8 cellular contexts compared by ENCODE assay signal in genomic region chr6:20403080-20403765, GRCh38. TPM values are rescaled to one million over a fixed set of nuclear protein-coding genes. Genes with fewer than 3 reads are reported as not detected.
DNase-seq lines count a peak whose midpoint lies in the region; ATAC-seq, FAIRE-seq and TF ChIP-seq lines count a peak whose summit lies in the region.

No MANE protein-coding gene starts in this region.

- peaks cover 27% of the 10 kb centered on the region for H3K36me3 Mint-ChIP-seq in WTC11

- DNase-seq in A673 (ENCODE audit: low spot score) (peak; percentile 92), NCI-H2196 (lab: John Stamatoyannopoulos, UW; ENCODE audit: unreplicated experiment) (peak; percentile 88), WTC11 (ENCODE audit: low spot score) (peak; percentile 87), bronchial epithelial cell (ENCODE audit: low read depth) (peak; percentile 57), islet precursor cell (peak; percentile 97)
- DNase-seq in stimulated activated CD4-positive, alpha-beta T cell treated with anti-CD3 and anti-CD28 coated beads, Interleukin-12 subunit alpha, Interleukin-12 subunit beta, amount 100 ng/mL, for 4 hours, result peak; percentile 90

- no peak overlapping the region for H3K27ac Mint-ChIP-seq in WTC11

- POLR2A ChIA-PET in A673 (lab: Charles Lee; ENCODE audit: low non-redundant PET), result interaction anchor here (0.6 kb wide), 2 partner anchors 131 to 1094 kb away, joined by 5 to 14 read pairs; partner anchors contain the start of gene CDKAL1
- POLR2A ChIA-PET in WTC11 (lab: Charles Lee), result interaction anchor here (0.6 to 1.2 kb wide), 11 partner anchors 11 to 1190 kb away, joined by 3 to 7 read pairs (median 4); partner anchors contain the start of gene SOX4

- H3K27me3 ChIP-seq in A673 (replicated peaks; ENCODE audit: insufficient read depth, low read depth, low read length, poor library complexity) (no peaks in the 10 kb centered on the region), bronchial epithelial cell (ENCODE audit: control insufficient read depth, insufficient read depth, low read length) (no peaks in the 10 kb centered on the region)

- H3K36me3 ChIP-seq in A673 (ENCODE audit: insufficient read depth, low read length, poor library complexity, severe bottlenecking) (peaks cover 13% of the 10 kb centered on the region), bronchial epithelial cell (ENCODE audit: control insufficient read depth, insufficient read depth, low read length) (no peaks in the 10 kb centered on the region)

- H3K27ac ChIP-seq in A673 (ENCODE audit: low read depth, low read length, poor library complexity, severe bottlenecking), result peak overlapping the region; percentile 96

- no TSS peak for BruUV-seq in A673 (replicated peaks; lab: Mats Ljungman, UMichigan)

- no peaks in the 10 kb centered on the region for H3K4me1 ChIP-seq in A673 (ENCODE audit: insufficient read depth, low read length, poor library complexity, severe bottlenecking)

- intact Hi-C loops in A673 (cut with micrococcal nuclease; ENCODE audit: unreplicated experiment), result loop anchor here (1.0 to 10.0 kb wide), 2 partner anchors 125 to 352 kb away; no protein-coding TSS in a partner anchor

- H3K9me3 ChIP-seq in A673 (ENCODE audit: low read depth, low read length, poor library complexity, severe bottlenecking), result no peaks in the 10 kb centered on the region

- H3K4me3 Mint-ChIP-seq in WTC11, result peak overlapping the region; percentile 100

- no peaks in the 10 kb centered on the region for H3K9me3 Mint-ChIP-seq in WTC11

- H3K27me3 Mint-ChIP-seq in WTC11 (ENCODE audit: low read depth), result no peaks in the 10 kb centered on the region; the same call in 1 of the 2 replicates

- ATAC-seq in GM18519 (IDR thresholded peaks at IDR 0.05; ENCODE audit: low FRiP score, unreplicated experiment) (peak; percentile 39), HG03045 (IDR thresholded peaks at IDR 0.05; ENCODE audit: unreplicated experiment) (peak; percentile 45), WTC11 (peak; percentile 41)

- TF ChIP-seq CTCF in A673 (conservative IDR thresholded peaks at IDR 0.05; ENCODE audit: low read depth, low read length), result no peak
- TF ChIP-seq CTCF in WTC11 (IDR thresholded peaks at IDR 0.05), result no peak
- no peak for TF ChIP-seq CTCF in bronchial epithelial cell (IDR thresholded peaks at IDR 0.05; ENCODE audit: insufficient read depth, low read length, severe bottlenecking)

- CTCF ChIA-PET in A673 (lab: Charles Lee), result interaction anchor here (0.7 to 1.7 kb wide), 2 partner anchors 125 to 1206 kb away, joined by 3 to 5 read pairs; no protein-coding TSS in a partner anchor
- CTCF ChIA-PET in WTC11 (lab: Charles Lee), result interaction anchor here (0.6 to 0.9 kb wide), 4 partner anchors 9 to 74 kb away, joined by 3 to 6 read pairs (median 4); no protein-coding TSS in a partner anchor

- H3K4me3 ChIP-seq in A673 (ENCODE audit: low read depth, low read length, poor library complexity, severe bottlenecking), result peak overlapping the region; percentile 96
- H3K4me3 ChIP-seq in bronchial epithelial cell (ENCODE audit: low read depth, low read length), result peak overlapping the region; percentile 78

- H3K4me1 Mint-ChIP-seq in WTC11, result peaks cover 37% of the 10 kb centered on the region

- FAIRE-seq in bronchial epithelial cell (lab: Jason Lieb, UNC), result no peak

TF ChIP-seq in WTC11, 78 proteins besides CTCF, POLR2A, EP300 and RAD21 (continues in another document):
- TF ChIP-seq MAX (CRISPR knock-in tag; IDR thresholded peaks at IDR 0.05) (no peak), KAT7 (CRISPR knock-in tag; IDR thresholded peaks at IDR 0.05; ENCODE audit: borderline replicate concordance) (0 out of 2 replicates have a peak, but pooled peaks have one; percentile 36), NR3C1 (CRISPR knock-in tag; conservative IDR thresholded peaks at IDR 0.05; ENCODE audit: low read depth) (no peak), MLX (CRISPR knock-in tag; IDR thresholded peaks at IDR 0.05) (no peak), FOXJ3 (CRISPR knock-in tag; IDR thresholded peaks at IDR 0.05; ENCODE audit: borderline replicate concordance) (no peak), ZBTB43 (CRISPR knock-in tag; IDR thresholded peaks at IDR 0.05) (no peak), HMGA2 (CRISPR knock-in tag; IDR thresholded peaks at IDR 0.05) (no peak), TEAD4 (CRISPR knock-in tag; IDR thresholded peaks at IDR 0.05) (no peak), ZNF532 (CRISPR knock-in tag; IDR thresholded peaks at IDR 0.05; ENCODE audit: borderline replicate concordance) (no peak), GRHL2 (CRISPR knock-in tag; IDR thresholded peaks at IDR 0.05; ENCODE audit: insufficient replicate concordance, severe bottlenecking) (no peak), MYBL2 (CRISPR knock-in tag; IDR thresholded peaks at IDR 0.05) (no peak), USF1 (CRISPR knock-in tag; IDR thresholded peaks at IDR 0.05) (peak; percentile 77), EMX1 (CRISPR knock-in tag; IDR thresholded peaks at IDR 0.05) (no peak), RELA (CRISPR knock-in tag; IDR thresholded peaks at IDR 0.05; ENCODE audit: borderline replicate concordance) (no peak), HMGXB4 (CRISPR knock-in tag; IDR thresholded peaks at IDR 0.05) (no peak)

RNA-seq across cellular contexts. Expression of gene E2F3, which starts 1.5 kb away (rescaled TPM):
- total RNA-seq in A673 (2021) (41.3 and 42.4 TPM in 2 replicates), WTC11 (2021) (29.2 to 30.2 TPM (median 30.0 TPM) in 3 replicates), bronchial epithelial cell (1.9 and 2.6 TPM in 2 replicates)

Comparison
In these comparisons a context has a peak if more than half of its experiments do, and no peak if none do; other contexts are left out.
1. Peak in every context shown above with its lines: DNase-seq, ATAC-seq, H3K4me3 ChIP-seq and H3K27ac ChIP-seq.